In genomic region chr12:132471011-132471857, GRCh38 we compare ENCODE assay signal across 1 cellular context.
TF ChIP-seq lines count a peak whose summit lies in the region.

No MANE protein-coding gene starts in this region.

TF ChIP-seq in HepG2, 621 proteins besides CTCF, POLR2A, EP300 and RAD21 (continued from another document and continues in another):
- peak; percentile 93 for TF ChIP-seq FOXP4 (CRISPR knock-in tag; IDR thresholded peaks at IDR 0.05)
- TF ChIP-seq KLF16 (CRISPR knock-in tag; IDR thresholded peaks at IDR 0.05): peak in 1 of 2 experiments; percentile 84; a peak in 2 of 4 replicates
- no peak for TF ChIP-seq ZNF550 (CRISPR knock-in tag; IDR thresholded peaks at IDR 0.05; ENCODE audit: borderline replicate concordance)
- TF ChIP-seq UBTF (CRISPR knock-in tag; IDR thresholded peaks at IDR 0.05): peak; percentile 42; the same call in 1 of the 2 replicates
- TF ChIP-seq ZNF512B (CRISPR knock-in tag; IDR thresholded peaks at IDR 0.05; ENCODE audit: borderline replicate concordance): no peak
- TF ChIP-seq ZNF274 (CRISPR knock-in tag; IDR thresholded peaks at IDR 0.05): no peak
- TF ChIP-seq GFI1 (CRISPR knock-in tag; IDR thresholded peaks at IDR 0.05; ENCODE audit: borderline replicate concordance): peak; percentile 52; the same call in 1 of the 2 replicates
- peak; percentile 76; the same call in 1 of the 2 replicates for TF ChIP-seq ZHX2 (IDR thresholded peaks at IDR 0.05; ENCODE audit: low read depth)
- no peak for TF ChIP-seq ZHX2 (CRISPR knock-in tag; IDR thresholded peaks at IDR 0.05; ENCODE audit: borderline replicate concordance)
- no peak for TF ChIP-seq ZNF660 (CRISPR knock-in tag; IDR thresholded peaks at IDR 0.05; ENCODE audit: borderline replicate concordance, low read depth)
- TF ChIP-seq FOXA3 (CRISPR knock-in tag; IDR thresholded peaks at IDR 0.05): peak; percentile 84
- peak; percentile 93 for TF ChIP-seq ATF3 (CRISPR knock-in tag; IDR thresholded peaks at IDR 0.05)
- TF ChIP-seq MAX (IDR thresholded peaks at IDR 0.05): peak; percentile 95
- peak; percentile 69 for TF ChIP-seq KDM6A (CRISPR knock-in tag; IDR thresholded peaks at IDR 0.05; ENCODE audit: low read depth)
- peak; percentile 77 for TF ChIP-seq PATZ1 (CRISPR knock-in tag; IDR thresholded peaks at IDR 0.05)
- no peak for TF ChIP-seq MAFG (CRISPR knock-in tag; IDR thresholded peaks at IDR 0.05)
- TF ChIP-seq TFE3 (CRISPR knock-in tag; IDR thresholded peaks at IDR 0.05): peak; percentile 86
- TF ChIP-seq ZNF652 (CRISPR knock-in tag; IDR thresholded peaks at IDR 0.05; ENCODE audit: borderline replicate concordance, low read depth): no peak
- TF ChIP-seq ZNF253 (CRISPR knock-in tag; IDR thresholded peaks at IDR 0.05; ENCODE audit: borderline replicate concordance): no peak
- no peak for TF ChIP-seq ZNF616 (CRISPR knock-in tag; IDR thresholded peaks at IDR 0.05; ENCODE audit: low read depth)
- TF ChIP-seq ZSCAN9 (CRISPR knock-in tag; IDR thresholded peaks at IDR 0.05; ENCODE audit: borderline replicate concordance): peak; percentile 70
- TF ChIP-seq DR1 (CRISPR knock-in tag; IDR thresholded peaks at IDR 0.05): no peak
- TF ChIP-seq ZNF577 (CRISPR knock-in tag; IDR thresholded peaks at IDR 0.05; ENCODE audit: borderline replicate concordance, low read depth): no peak
- TF ChIP-seq ZNF230 (CRISPR knock-in tag; IDR thresholded peaks at IDR 0.05): no peak
- TF ChIP-seq ZNF205 (CRISPR knock-in tag; IDR thresholded peaks at IDR 0.05): peak; percentile 50; the same call in 1 of the 2 replicates
- no peak for TF ChIP-seq RELA (CRISPR knock-in tag; IDR thresholded peaks at IDR 0.05)
- peak; percentile 70; the same call in 1 of the 2 replicates for TF ChIP-seq ZSCAN21 (CRISPR knock-in tag; IDR thresholded peaks at IDR 0.05; ENCODE audit: borderline replicate concordance)
- no peak for TF ChIP-seq TCF7L2 (IDR thresholded peaks at IDR 0.05; ENCODE audit: low read depth, low read length)
- no peak for TF ChIP-seq ZNF777 (CRISPR knock-in tag; IDR thresholded peaks at IDR 0.05)
- TF ChIP-seq SRF (IDR thresholded peaks at IDR 0.05; ENCODE audit: low read depth, low read length): no peak
- no peak for TF ChIP-seq PLSCR1 (CRISPR knock-in tag; IDR thresholded peaks at IDR 0.05; ENCODE audit: borderline replicate concordance)
- TF ChIP-seq ZNF841 (CRISPR knock-in tag; IDR thresholded peaks at IDR 0.05; ENCODE audit: borderline replicate concordance): no peak
- TF ChIP-seq NPAS2 (CRISPR knock-in tag; IDR thresholded peaks at IDR 0.05; ENCODE audit: borderline replicate concordance): no peak
- no peak; the same call in 1 of the 2 replicates for TF ChIP-seq HOXA5 (CRISPR knock-in tag; IDR thresholded peaks at IDR 0.05)
- no peak for TF ChIP-seq CREBL2 (CRISPR knock-in tag; IDR thresholded peaks at IDR 0.05; ENCODE audit: borderline replicate concordance)
- TF ChIP-seq RBFOX2 (IDR thresholded peaks at IDR 0.05; ENCODE audit: low read depth, low read length): no peak
- no peak for TF ChIP-seq TCF12 (IDR thresholded peaks at IDR 0.05)
- TF ChIP-seq TCF12 (CRISPR knock-in tag; IDR thresholded peaks at IDR 0.05): 0 out of 2 replicates have a peak, but pooled peaks have one; percentile 57
- no peak for TF ChIP-seq ONECUT2 (CRISPR knock-in tag; IDR thresholded peaks at IDR 0.05)
